Comparison of ENCODE assay signal across 8 cellular contexts in genomic region chr11:34052608-34053160, GRCh38. TPM values are rescaled to one million over a fixed set of nuclear protein-coding genes. Genes with fewer than 3 reads are reported as not detected.
DNase-seq lines count a peak whose midpoint lies in the region; ATAC-seq and TF ChIP-seq lines count a peak whose summit lies in the region.

No MANE protein-coding gene starts in this region.

- peak overlapping the region; percentile 8; the same call in 1 of the 2 replicates for H2AFZ ChIP-seq in OCI-LY3 (ENCODE audit: low read depth, low read length)

- H3K36me3 ChIP-seq in OCI-LY3 (replicated peaks; ENCODE audit: low read depth, low read length) (peaks cover 41% of the 10 kb centered on the region), adrenal gland (replicated peaks in 1 of 2) (peaks cover 0 to 14% of the 10 kb centered on the region in 2 donors), iPS-20b (ENCODE audit: insufficient read depth, low read depth, low read length) (peaks cover 47% of the 10 kb centered on the region)

- DNase-seq in NCI-H2171 (lab: John Stamatoyannopoulos, UW), result peak; percentile 14
- DNase-seq in NCI-H2171 treated with DMSO at 0.1 percent for 48 hours (lab: John Stamatoyannopoulos, UW), result no peak
- peak in 6 of 7 donors; percentile 36 to 62 (median 42) for DNase-seq in adrenal gland
- peak; percentile 49 for DNase-seq in stimulated activated CD4-positive, alpha-beta T cell treated with anti-CD3 and anti-CD28 coated beads, Interleukin-15, amount 100 ng/mL, for 24 hours

- H4K20me1 ChIP-seq in OCI-LY3 (ENCODE audit: insufficient read depth, low read length), result peaks cover 31% of the 10 kb centered on the region

- H3K4me1 ChIP-seq in OCI-LY3 (ENCODE audit: low read length), result peaks cover 42% of the 10 kb centered on the region
- H3K4me1 ChIP-seq in adrenal gland (replicated peaks in 1 of 2), result peaks cover 22 to 47% of the 10 kb centered on the region in 2 donors
- H3K4me1 ChIP-seq in iPS-20b (ENCODE audit: insufficient read depth, low read length), result peaks cover 11% of the 10 kb centered on the region

- H3K27ac ChIP-seq in OCI-LY3 (ENCODE audit: low read length), result peak overlapping the region; percentile 97
- H3K27ac ChIP-seq in adrenal gland, result peak overlapping the region; percentile 93 to 99 (median 98)
- H3K27ac ChIP-seq in iPS-20b (ENCODE audit: low read length), result peak overlapping the region; percentile 98

- H3K27me3 ChIP-seq in OCI-LY3 (ENCODE audit: low read depth, low read length) (no peaks in the 10 kb centered on the region), adrenal gland (no peaks in the 10 kb centered on the region), iPS-20b (ENCODE audit: insufficient read depth, low read length) (no peaks in the 10 kb centered on the region)

- no peak for ATAC-seq in HG02840 (IDR thresholded peaks at IDR 0.05; ENCODE audit: low FRiP score, unreplicated experiment)
- ATAC-seq in HG03521 (IDR thresholded peaks at IDR 0.05; ENCODE audit: unreplicated experiment), result no peak

- no peak for TF ChIP-seq CTCF in OCI-LY3 (IDR thresholded peaks at IDR 0.05; ENCODE audit: low read depth, low read length)
- no peak for TF ChIP-seq CTCF in adrenal gland (IDR thresholded peaks at IDR 0.05)

- no peaks in the 10 kb centered on the region for H3K9me3 ChIP-seq in OCI-LY3 (ENCODE audit: insufficient read depth, low read length)
- H3K9me3 ChIP-seq in adrenal gland (replicated peaks in 1 of 3), result no peaks in the 10 kb centered on the region
- H3K9me3 ChIP-seq in iPS-20b (ENCODE audit: insufficient read depth, low read depth, low read length), result no peaks in the 10 kb centered on the region

- peaks cover 56% of the 10 kb centered on the region for H3K79me2 ChIP-seq in OCI-LY3 (ENCODE audit: low read length)

- peak overlapping the region; percentile 87 for H3K4me2 ChIP-seq in OCI-LY3 (ENCODE audit: low read length)

- H3K4me3 ChIP-seq in OCI-LY3 (ENCODE audit: low read length) (peak overlapping the region; percentile 96), adrenal gland (peak overlapping the region; percentile 39 to 99 (median 97)), iPS-20b (ENCODE audit: low read length) (peak overlapping the region; percentile 99)

- H3K9ac ChIP-seq in OCI-LY3 (ENCODE audit: low read length), result peak overlapping the region; percentile 100
- H3K9ac ChIP-seq in iPS-20b (ENCODE audit: low read depth, low read length), result peak overlapping the region; percentile 100

- intact Hi-C loops in adrenal gland (cut with DNase I), result loop anchor here (5.0 to 10.0 kb wide), 2 partner anchors 52 to 55 kb away; partner anchors contain the start of gene NAT10 (in 2 of the 2)

- WGBS in adrenal gland, 4 donors, result 0% methylated on average over 20 to 40 of the region's 40 CpGs

- no peak for TF ChIP-seq POLR2A in adrenal gland (IDR thresholded peaks at IDR 0.05)

RNA-seq across cellular contexts. Expression of gene CAPRIN1, which starts 1.2 kb away (rescaled TPM):
- total RNA-seq in adrenal gland, result 100 to 1,000 TPM; 101 to 174 (median 155) TPM
- polyA plus RNA-seq in adrenal gland, result 100 to 1,000 TPM in 1 of 3 donors, 10 to 100 TPM in 2; 42.4 to 202 (median 51.4) TPM

RNA-seq across cellular contexts. Expression of gene NAT10, which starts 52.7 kb away (rescaled TPM):
- total RNA-seq in adrenal gland, result 10 to 100 TPM; 16.8 to 53.7 (median 33.8) TPM
- polyA plus RNA-seq in adrenal gland, result 10 to 100 TPM; 48.9 to 65.2 (median 49.9) TPM
